5 cellular contexts compared by ENCODE assay signal in genomic region chr13:55613429-55614187, GRCh38.
"Had no signal": no experiment of that assay in that cellular context is flagged by ENCODE, and none has a peak within 500 bp of the region (broad histone marks: within the 10 kb centered on the region; RNA-seq: fewer than 3 reads in every experiment).

No MANE protein-coding gene starts in this region.

- H3K9me3 Mint-ChIP-seq: GM23338, H9 had no signal

- H3K4me3 Mint-ChIP-seq: GM23338, H9 had no signal

- H3K4me3 ChIP-seq: GM23338, K562 had no signal

- H2AFZ ChIP-seq: GM23338 had no signal

- H3K27ac Mint-ChIP-seq: GM23338, H9 had no signal

- DNase-seq: H9, HCEC 1CT, IMR-90 had no signal

- ATAC-seq: GM23338, K562 had no signal

- H3K4me2 ChIP-seq: GM23338 had no signal
